1 cellular context compared by ENCODE assay signal in genomic region chr13:74168263-74168675, GRCh38.
TF ChIP-seq lines count a peak whose summit lies in the region.

No MANE protein-coding gene starts in this region.

TF ChIP-seq in HepG2, 621 proteins besides CTCF, POLR2A, EP300 and RAD21 (continued from another document and continues in another):
- TF ChIP-seq ZNF318 (CRISPR knock-in tag; IDR thresholded peaks at IDR 0.05) (no peak), ZNF280B (CRISPR knock-in tag; IDR thresholded peaks at IDR 0.05; ENCODE audit: borderline replicate concordance) (no peak), NR2C2 (CRISPR knock-in tag; IDR thresholded peaks at IDR 0.05; ENCODE audit: borderline replicate concordance) (peak; percentile 60; the same call in 1 of the 2 replicates), HDAC1 (CRISPR knock-in tag; IDR thresholded peaks at IDR 0.05) (peak; percentile 62), ZBED4 (CRISPR knock-in tag; IDR thresholded peaks at IDR 0.05; ENCODE audit: borderline replicate concordance) (no peak), KDM1A (CRISPR knock-in tag; IDR thresholded peaks at IDR 0.05) (no peak), MED1 (CRISPR knock-in tag; IDR thresholded peaks at IDR 0.05) (no peak), JUND (CRISPR knock-in tag; IDR thresholded peaks at IDR 0.05) (no peak), MNT (IDR thresholded peaks at IDR 0.05) (no peak), NCOR1 (IDR thresholded peaks at IDR 0.05; ENCODE audit: borderline replicate concordance, low read length) (peak; percentile 25; the same call in 1 of the 2 replicates), LRRFIP1 (CRISPR knock-in tag; conservative IDR thresholded peaks at IDR 0.05) (no peak), PAXIP1 (CRISPR knock-in tag; conservative IDR thresholded peaks at IDR 0.05) (peak; percentile 77), ISL2 (CRISPR knock-in tag; IDR thresholded peaks at IDR 0.05) (peak; percentile 36; the same call in 1 of the 2 replicates), ZBTB7B (CRISPR knock-in tag; IDR thresholded peaks at IDR 0.05) (peak; percentile 1; the same call in 1 of the 2 replicates), ZBTB33 (CRISPR knock-in tag; IDR thresholded peaks at IDR 0.05) (no peak), CEBPG (CRISPR knock-in tag; IDR thresholded peaks at IDR 0.05) (0 out of 2 replicates have a peak, but pooled peaks have one; percentile 13), SOX6 (IDR thresholded peaks at IDR 0.05) (no peak), SOX6 (CRISPR knock-in tag; IDR thresholded peaks at IDR 0.05) (peak; percentile 36; the same call in 1 of the 2 replicates), FLYWCH1 (CRISPR knock-in tag; IDR thresholded peaks at IDR 0.05) (no peak), ZNF503 (CRISPR knock-in tag; IDR thresholded peaks at IDR 0.05) (no peak), HDAC2 (CRISPR knock-in tag; IDR thresholded peaks at IDR 0.05) (peak; percentile 39; the same call in 1 of the 2 replicates), ZFYVE20 (CRISPR knock-in tag; IDR thresholded peaks at IDR 0.05; ENCODE audit: borderline replicate concordance, low read depth) (no peak), NCOA5 (CRISPR knock-in tag; IDR thresholded peaks at IDR 0.05) (no peak), FOXP1 (IDR thresholded peaks at IDR 0.05) (no peak), FOXP1 (CRISPR knock-in tag; IDR thresholded peaks at IDR 0.05) (peak; percentile 34; the same call in 1 of the 2 replicates)
